Comparison of ENCODE assay signal across 8 cellular contexts in genomic region chr7:66837007-66837406, GRCh38.
A peak's percentile ranks its signal among the peaks of the same experiment; 100 is the strongest.
DNase-seq lines count a peak whose midpoint lies in the region; ATAC-seq and TF ChIP-seq lines count a peak whose summit lies in the region.

No MANE protein-coding gene starts in this region.

- no peaks in the 10 kb centered on the region for H3K4me1 ChIP-seq in H9 (ENCODE audit: insufficient read depth, low read length)
- no peaks in the 10 kb centered on the region for H3K4me1 ChIP-seq in fibroblast of lung (ENCODE audit: control insufficient read depth, extremely low read depth, insufficient read depth, low read length)
- H3K4me1 ChIP-seq in tibial nerve = no peaks in the 10 kb centered on the region
- no peaks in the 10 kb centered on the region for H3K4me1 ChIP-seq in ascending aorta

- no peak overlapping the region for H3K9ac ChIP-seq in H9 (ENCODE audit: extremely low read depth, insufficient read length, low read length)
- H3K9ac ChIP-seq in fibroblast of lung (ENCODE audit: insufficient read depth, low read length) = no peak overlapping the region

- H3K23me2 ChIP-seq in H9 (ENCODE audit: insufficient read length, low read depth, low read length, poor library complexity, severe bottlenecking) = no peaks in the 10 kb centered on the region

- peaks cover 0 to 5% of the 10 kb centered on the region in 2 experiments; a peak in 2 of 5 replicates for H3K9me3 Mint-ChIP-seq in H9
- H3K9me3 Mint-ChIP-seq in stimulated activated effector memory CD8-positive, alpha-beta T cell treated with anti-CD3 and anti-CD28 coated beads, Interleukin-12 subunit alpha, Interleukin-12 subunit beta, amount 100 ng/mL, for 72 hours = no peaks in the 10 kb centered on the region

- H3T11ph ChIP-seq in H9 (ENCODE audit: low read length) = no peak overlapping the region

- H3K79me2 ChIP-seq in H9 (ENCODE audit: insufficient read depth, low read length) (no peaks in the 10 kb centered on the region), fibroblast of lung (ENCODE audit: control insufficient read depth, insufficient read depth, low read length) (no peaks in the 10 kb centered on the region)

- no peak overlapping the region for H2BK20ac ChIP-seq in H9 (ENCODE audit: low read depth, low read length, poor library complexity, severe bottlenecking)

- H3K36me3 ChIP-seq in fibroblast of lung (ENCODE audit: control insufficient read depth, insufficient read depth, low read length) (no peaks in the 10 kb centered on the region), tibial nerve (no peaks in the 10 kb centered on the region), ascending aorta (no peaks in the 10 kb centered on the region)

- H3K9me3 ChIP-seq in H9 (ENCODE audit: control insufficient read depth, low read depth, low read length) = no peaks in the 10 kb centered on the region
- no peaks in the 10 kb centered on the region for H3K9me3 ChIP-seq in fibroblast of lung (ENCODE audit: control insufficient read depth, insufficient read depth, low read depth, low read length)
- no peaks in the 10 kb centered on the region for H3K9me3 ChIP-seq in tibial nerve
- H3K9me3 ChIP-seq in ascending aorta = no peaks in the 10 kb centered on the region

- H4K20me1 ChIP-seq in H9 (ENCODE audit: control insufficient read depth, insufficient read depth, insufficient read length) (peaks cover 3% of the 10 kb centered on the region), fibroblast of lung (ENCODE audit: control insufficient read depth, extremely low read depth, insufficient read depth, low read length) (no peaks in the 10 kb centered on the region)

- no peak overlapping the region for H2BK12ac ChIP-seq in H9 (ENCODE audit: insufficient read length, low read depth, low read length)

- no peak overlapping the region for H4K5ac ChIP-seq in H9 (ENCODE audit: insufficient read length, low read depth, low read length)

- TF ChIP-seq EP300 in tibial nerve (IDR thresholded peaks at IDR 0.05) = no peak

- H3K14ac ChIP-seq in H9 (ENCODE audit: insufficient read depth, low read length) = no peak overlapping the region

- H3K27me3 ChIP-seq in H9 (ENCODE audit: insufficient read depth, low read length) (no peaks in the 10 kb centered on the region), fibroblast of lung (ENCODE audit: control insufficient read depth, insufficient read depth, low read length) (no peaks in the 10 kb centered on the region), tibial nerve (no peaks in the 10 kb centered on the region), ascending aorta (no peaks in the 10 kb centered on the region)

- peak; percentile 65 for ATAC-seq in stimulated activated effector memory CD8-positive, alpha-beta T cell treated with anti-CD3 and anti-CD28 coated beads, Interleukin-12 subunit alpha, Interleukin-12 subunit beta, amount 100 ng/mL, for 72 hours
- no peak for ATAC-seq in HG03565 (IDR thresholded peaks at IDR 0.05; ENCODE audit: unreplicated experiment)

- TF ChIP-seq CTCF in H9 (conservative IDR thresholded peaks at IDR 0.05) (peak; percentile 93), fibroblast of lung (conservative IDR thresholded peaks at IDR 0.05 in 1 of 2, IDR thresholded peaks at IDR 0.05 in 1 of 2; ENCODE audit: low read depth in 1 of 2, low read length in 2 of 2) (peak; percentile 10 to 43), tibial nerve (IDR thresholded peaks at IDR 0.05) (no peak), ascending aorta (IDR thresholded peaks at IDR 0.05) (no peak)

- H2BK15ac ChIP-seq in H9 (ENCODE audit: low read depth, low read length) = no peak overlapping the region

- H3K79me1 ChIP-seq in H9 (ENCODE audit: insufficient read depth, low read depth, low read length, poor library complexity, severe bottlenecking) = no peaks in the 10 kb centered on the region

- peaks cover 0 to 3% (median 0%) of the 10 kb centered on the region in 3 experiments; a peak in 1 of 7 replicates for H3K36me3 Mint-ChIP-seq in H9 (ENCODE audit: insufficient read depth in 1 of 3, low read depth in 3 of 3)
- no peaks in the 10 kb centered on the region for H3K36me3 Mint-ChIP-seq in stimulated activated effector memory CD8-positive, alpha-beta T cell treated with anti-CD3 and anti-CD28 coated beads, Interleukin-12 subunit alpha, Interleukin-12 subunit beta, amount 100 ng/mL, for 72 hours

- H3K4me3 ChIP-seq in fibroblast of lung (replicated peaks in 1 of 4; ENCODE audit: control extremely low read depth in 1 of 4, insufficient read depth in 1 of 4, low read depth in 3 of 4, low read length in 4 of 4) = no peak overlapping the region
- no peak overlapping the region for H3K4me3 ChIP-seq in tibial nerve
- no peak overlapping the region for H3K4me3 ChIP-seq in ascending aorta

- no peak overlapping the region for H3K4ac ChIP-seq in H9 (ENCODE audit: low read depth, low read length)

- no peak overlapping the region for H2BK120ac ChIP-seq in H9 (ENCODE audit: low read depth, low read length, poor library complexity, severe bottlenecking)

- no peak for TF ChIP-seq POLR2A in tibial nerve (IDR thresholded peaks at IDR 0.05)

- DNase-seq in AML-193 (lab: John Stamatoyannopoulos, UW) (peak; percentile 51 to 58), H9 (peak; percentile 83), SHP77 treated with DMSO at 0.1 percent for 48 hours (lab: John Stamatoyannopoulos, UW) (peak; percentile 26), fibroblast of lung (ENCODE audit: low read depth in 2 of 2) (peak in 1 of 2 donors; percentile 22), tibial nerve (ENCODE audit: low spot score in 2 of 2) (no peak), ascending aorta (ENCODE audit: low spot score in 2 of 2) (no peak)
- peak in 1 of 2 donors; percentile 64 for DNase-seq in stimulated activated effector memory CD8-positive, alpha-beta T cell treated with anti-CD3 and anti-CD28 coated beads, Interleukin-12 subunit alpha, Interleukin-12 subunit beta, amount 100 ng/mL, for 72 hours (ENCODE audit: low spot score in 2 of 2)

- no peak overlapping the region for H3K27ac Mint-ChIP-seq in H9
- H3K27ac Mint-ChIP-seq in stimulated activated effector memory CD8-positive, alpha-beta T cell treated with anti-CD3 and anti-CD28 coated beads, Interleukin-12 subunit alpha, Interleukin-12 subunit beta, amount 100 ng/mL, for 72 hours = peak overlapping the region; percentile 14

- H2AFZ ChIP-seq in H9 (ENCODE audit: low read length) (no peak overlapping the region), fibroblast of lung (ENCODE audit: low read length) (no peak overlapping the region)

- no peak overlapping the region for H2AK5ac ChIP-seq in H9 (ENCODE audit: insufficient read length, low read length)

- no peaks in the 10 kb centered on the region for H3K27me3 Mint-ChIP-seq in H9 (ENCODE audit: low read depth)

- no peak overlapping the region for H2BK5ac ChIP-seq in H9 (ENCODE audit: insufficient read length, low read length)

- intact Hi-C loops in ascending aorta (cut with DNase I) = no loop called here

- H3K18ac ChIP-seq in H9 (ENCODE audit: insufficient read length, low read depth, low read length) = no peak overlapping the region

- H3K4me2 ChIP-seq in H9 (ENCODE audit: insufficient read depth, insufficient read length, low read length) (no peak overlapping the region), fibroblast of lung (ENCODE audit: extremely low read depth, insufficient read depth, low read length) (no peak overlapping the region)

- no peaks in the 10 kb centered on the region for H3K4me1 Mint-ChIP-seq in H9
- H3K4me1 Mint-ChIP-seq in stimulated activated effector memory CD8-positive, alpha-beta T cell treated with anti-CD3 and anti-CD28 coated beads, Interleukin-12 subunit alpha, Interleukin-12 subunit beta, amount 100 ng/mL, for 72 hours = no peaks in the 10 kb centered on the region

- H3K27ac ChIP-seq in H9 (ENCODE audit: insufficient read length, low read depth, low read length) (no peak overlapping the region), fibroblast of lung (ENCODE audit: insufficient read depth, low read length) (no peak overlapping the region), tibial nerve (no peak overlapping the region), ascending aorta (no peak overlapping the region)

- peak overlapping the region in 1 of 2 experiments; percentile 9; a peak in 1 of 5 replicates for H3K4me3 Mint-ChIP-seq in H9
- no peak overlapping the region for H3K4me3 Mint-ChIP-seq in stimulated activated effector memory CD8-positive, alpha-beta T cell treated with anti-CD3 and anti-CD28 coated beads, Interleukin-12 subunit alpha, Interleukin-12 subunit beta, amount 100 ng/mL, for 72 hours

- WGBS in H9 (ENCODE audit: extremely low coverage, insufficient read length, low lambda C conversion rate) = no CpG with 5 or more reads among the region's 5 CpGs
- WGBS in tibial nerve, 2 donors = 27 to 38% methylated on average over 5 of the region's 5 CpGs

- no peak overlapping the region for H3K23ac ChIP-seq in H9 (ENCODE audit: insufficient read length, low read depth, low read length)

- H3K56ac ChIP-seq in H9 (ENCODE audit: insufficient read length, low read depth, low read length) = no peak overlapping the region

- no peak overlapping the region for H4K91ac ChIP-seq in H9 (ENCODE audit: insufficient read length, low read depth, low read length)

- H4K8ac ChIP-seq in H9 (replicated peaks; ENCODE audit: insufficient read length, low read depth, low read length) = no peak overlapping the region

Comparison
In these comparisons a context has a peak if more than half of its experiments do, and no peak if none do; other contexts are left out.
1. DNase-seq: peak in AML-193 (2 of 2), H9 (single experiment) and SHP77 treated with DMSO at 0.1 percent for 48 hours (single experiment); none in tibial nerve (0 of 2) and ascending aorta (0 of 2).
2. CTCF ChIP-seq: peak in H9 (single experiment) and fibroblast of lung (2 of 2); none in tibial nerve (0 of 5) and ascending aorta (0 of 3).